Comparison of ENCODE assay signal across 28 cellular contexts in the genomic region with DNA sequence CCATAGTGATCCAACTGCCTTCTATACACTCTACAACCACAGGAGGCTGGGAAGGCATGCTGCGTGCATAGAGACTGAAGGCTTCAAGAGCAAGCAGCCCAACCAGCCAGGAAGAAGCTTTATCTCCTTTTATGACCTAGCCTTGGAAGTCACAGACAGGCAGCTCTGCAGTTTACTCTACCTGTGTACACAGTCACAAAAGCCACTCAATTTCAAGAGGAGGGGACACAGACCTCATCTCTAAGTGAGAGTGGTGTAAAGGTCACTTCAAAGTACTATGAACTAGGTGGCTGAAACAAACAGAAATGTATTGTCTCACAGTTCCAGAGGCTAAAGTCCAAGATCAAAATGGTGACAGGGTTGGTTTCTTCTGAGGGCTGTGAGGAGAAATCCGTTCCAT.
A peak's percentile ranks its signal among the peaks of the same experiment; 100 is the strongest.
DNase-seq lines count a peak whose midpoint lies in the region; ATAC-seq and TF ChIP-seq lines count a peak whose summit lies in the region.
"Had no signal": no experiment of that assay in that cellular context is flagged by ENCODE, and none has a peak within 500 bp of the region (broad histone marks: within the 10 kb centered on the region; RNA-seq: fewer than 3 reads in every experiment).

No MANE protein-coding gene starts in this region.

- peak; percentile 71 for DNase-seq in DMS79 treated with DMSO at 0.1 percent for 48 hours (lab: John Stamatoyannopoulos, UW)
- DNase-seq in DMS79 (lab: John Stamatoyannopoulos, UW), result no peak
- DNase-seq in NCI-H2029 (lab: John Stamatoyannopoulos, UW), result peak; percentile 76
- DNase-seq in left colon, result peak; percentile 44 to 45
- DNase-seq in MM.1S, result no peak
- DNase-seq in cortex of kidney (lab: John Stamatoyannopoulos, UW), result no peak
- no peak for DNase-seq in NCI-H146 treated with DMSO at 0.1 percent for 48 hours (lab: John Stamatoyannopoulos, UW; ENCODE audit: unreplicated experiment)
- DNase-seq: activated B cell treated with CpG ODN at 0.5 μM for 24 hours; activated CD4-positive, alpha-beta T cell treated with anti-CD3 and anti-CD28 coated beads, Interleukin-2, amount 50 U/mL, for 1 hour; activated effector memory CD4-positive, alpha-beta T cell treated with Interleukin-2 at 50 U/mL for 16 hours; activated naive CD8-positive, alpha-beta T cell treated with anti-CD3 and anti-CD28 coated beads for 36 hours; activated T-cell treated with anti-CD3 and anti-CD28 coated beads, Interleukin-2, amount 50 U/mL, for 1 hour; anterior cingulate cortex; foreskin melanocyte; GOT3; heart left ventricle; NCI-H146; NCI-H226; nephron progenitor cell; PC-3; T-helper 1 cell; trophoblast cell had no signal

- peak; percentile 70 for ATAC-seq in left colon
- ATAC-seq: heart left ventricle; PC-3; stimulated activated effector memory CD8-positive, alpha-beta T cell treated with anti-CD3 and anti-CD28 coated beads, Interleukin-12 subunit alpha, Interleukin-12 subunit beta, amount 100 ng/mL, for 72 hours had no signal

- H3K4me1 ChIP-seq in MM.1S (ENCODE audit: low read length), result no peaks in the 10 kb centered on the region
- H3K4me1 ChIP-seq: breast epithelium, heart left ventricle had no signal

- H3K9me3 ChIP-seq in MM.1S (replicated peaks; ENCODE audit: insufficient read depth, low read length), result no peaks in the 10 kb centered on the region
- H3K9me3 ChIP-seq: breast epithelium had no signal

- no peaks in the 10 kb centered on the region for H4K20me1 ChIP-seq in MM.1S (ENCODE audit: insufficient read depth, low read length)
- H4K20me1 ChIP-seq: BLaER1 treated with 17β-estradiol and CSF1 and Interleukin-3, amounts not matched to agents 10 nM and 100 nM had no signal

- no peak for TF ChIP-seq CTCF in MM.1S (IDR thresholded peaks at IDR 0.05; ENCODE audit: low read length)

- no peak overlapping the region for H3K4me2 ChIP-seq in MM.1S (ENCODE audit: low read depth, low read length)

- no peaks in the 10 kb centered on the region for H3F3A ChIP-seq in MM.1S (ENCODE audit: insufficient read depth, low read length)

- no peaks in the 10 kb centered on the region for H3K36me3 ChIP-seq in MM.1S (replicated peaks; ENCODE audit: insufficient read depth, low read length)
- H3K36me3 ChIP-seq: BLaER1 treated with 17β-estradiol and CSF1 and Interleukin-3, amounts not matched to agents 10 nM and 100 nM; breast epithelium; heart left ventricle had no signal

- no peaks in the 10 kb centered on the region for H3K79me2 ChIP-seq in MM.1S (ENCODE audit: low read length)

- no peak overlapping the region for H2AFZ ChIP-seq in MM.1S (ENCODE audit: low read length)

- H3K4me3 ChIP-seq in MM.1S (ENCODE audit: low read length), result no peak overlapping the region
- H3K4me3 ChIP-seq: BLaER1 treated with 17β-estradiol and CSF1 and Interleukin-3, amounts not matched to agents 10 nM and 100 nM; breast epithelium; heart left ventricle; SK-N-MC had no signal

- H3K9ac ChIP-seq in MM.1S (ENCODE audit: low read length), result no peak overlapping the region
- H3K9ac ChIP-seq: BLaER1 treated with 17β-estradiol and CSF1 and Interleukin-3, amounts not matched to agents 10 nM and 100 nM had no signal

- H3K27me3 ChIP-seq in MM.1S (replicated peaks; ENCODE audit: insufficient read depth, low read length), result peaks cover 34% of the 10 kb centered on the region
- H3K27me3 ChIP-seq: BLaER1 treated with 17β-estradiol and CSF1 and Interleukin-3, amounts not matched to agents 10 nM and 100 nM had no signal

- no peaks in the 10 kb centered on the region for H3K9me2 ChIP-seq in MM.1S (replicated peaks; ENCODE audit: insufficient read depth, low read length)

- H3K27ac ChIP-seq in temporal lobe (ENCODE audit: low read depth, low read length) (peak overlapping the region; percentile 59), MM.1S (ENCODE audit: low read length) (no peak overlapping the region)
- H3K27ac ChIP-seq: 22Rv1; BLaER1 treated with 17β-estradiol and CSF1 and Interleukin-3, amounts not matched to agents 10 nM and 100 nM; breast epithelium; heart left ventricle; SK-N-MC had no signal

- intact Hi-C loops in left colon (cut with DNase I, micrococcal nuclease), result no loop called here

Comparison
In these comparisons a context has a peak if more than half of its experiments do, and no peak if none do; other contexts are left out.
1. DNase-seq: peak in DMS79 treated with DMSO at 0.1 percent for 48 hours (single experiment), NCI-H2029 (single experiment) and left colon (2 of 2); none in DMS79 (single experiment), MM.1S (single experiment), cortex of kidney (single experiment) and NCI-H146 treated with DMSO at 0.1 percent for 48 hours (single experiment).